ENCODE assay signal across 20 cellular contexts in the genomic region with DNA sequence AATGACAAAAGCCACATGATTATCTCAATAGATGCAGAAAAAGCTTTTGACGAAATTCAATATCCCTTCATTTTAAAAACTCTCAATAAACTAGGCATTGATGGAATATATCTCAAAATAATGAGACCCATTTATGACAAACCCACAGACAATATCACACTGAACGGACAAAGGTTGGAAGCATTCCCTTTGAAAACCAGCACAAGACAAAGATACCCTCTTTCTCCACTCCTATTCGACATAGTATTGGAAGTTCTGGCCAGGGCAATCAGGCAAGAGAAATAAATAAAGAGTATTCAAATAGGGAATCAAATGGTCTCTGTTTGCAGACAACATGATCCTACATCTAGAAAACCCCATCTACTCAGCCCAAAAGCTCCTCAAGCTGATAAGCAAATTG. TPM values are rescaled to one million over a fixed set of nuclear protein-coding genes. Genes with fewer than 3 reads are reported as not detected.
DNase-seq lines count a peak whose midpoint lies in the region; ATAC-seq and TF ChIP-seq lines count a peak whose summit lies in the region.
"Had no signal": no experiment of that assay in that cellular context is flagged by ENCODE, and none has a peak within 500 bp of the region (broad histone marks: within the 10 kb centered on the region; RNA-seq: fewer than 3 reads in every experiment).

No MANE protein-coding gene starts in this region.

- H3K4me3 Mint-ChIP-seq in HFFc6: peak overlapping the region; percentile 6; the same call in 1 of the 2 replicates
- H3K4me3 Mint-ChIP-seq in progenitor cell of endocrine pancreas (ENCODE audit: low read depth): no peak overlapping the region
- H3K4me3 Mint-ChIP-seq: B cell; CD8-positive, alpha-beta T cell; H9 had no signal

- H3K36me3 Mint-ChIP-seq in HFFc6 (ENCODE audit: low read depth) (no peaks in the 10 kb centered on the region), progenitor cell of endocrine pancreas (ENCODE audit: insufficient read depth) (no peaks in the 10 kb centered on the region)
- H3K36me3 Mint-ChIP-seq: CD8-positive, alpha-beta T cell had no signal

- DNase-seq in HFFc6 (no peak), dorsolateral prefrontal cortex (no peak), putamen (ENCODE audit: low spot score) (peak; percentile 67), progenitor cell of endocrine pancreas (ENCODE audit: low spot score, unreplicated experiment) (no peak), NCI-H146 treated with DMSO at 0.1 percent for 48 hours (lab: John Stamatoyannopoulos, UW; ENCODE audit: unreplicated experiment) (no peak)
- no peak for DNase-seq in activated naive CD4-positive, alpha-beta T cell treated with Interleukin-2 at 50 U/mL for 16 hours
- DNase-seq: 8988T; Calu3; CD8-positive, alpha-beta T cell; DMS79 treated with DMSO at 0.1 percent for 48 hours; GF-D8; H9 had no signal

- ATAC-seq in GM19328 (IDR thresholded peaks at IDR 0.05; ENCODE audit: unreplicated experiment): no peak
- ATAC-seq: CD8-positive, alpha-beta T cell had no signal

- H3K4me1 Mint-ChIP-seq in HFFc6 (ENCODE audit: low read depth): peaks cover 14% of the 10 kb centered on the region; the same call in 1 of the 2 replicates
- H3K4me1 Mint-ChIP-seq in progenitor cell of endocrine pancreas (ENCODE audit: low read depth): no peaks in the 10 kb centered on the region

- H3K27ac Mint-ChIP-seq in HFFc6 (no peak overlapping the region), progenitor cell of endocrine pancreas (no peak overlapping the region)
- H3K27ac Mint-ChIP-seq: B cell; CD8-positive, alpha-beta T cell; H9 had no signal

- peak overlapping the region in 44 of 59 donors; percentile 14 to 79 (median 50) for H3K27ac ChIP-seq in dorsolateral prefrontal cortex
- peak overlapping the region; percentile 13 for H3K27ac ChIP-seq in layer of hippocampus (ENCODE audit: low read depth, low read length)
- H3K27ac ChIP-seq: BLaER1 treated with 17β-estradiol and CSF1 and Interleukin-3, amounts not matched to agents 10 nM and 100 nM; HL-60 had no signal

- H3K4me3 ChIP-seq in dorsolateral prefrontal cortex: peak overlapping the region in 13 of 59 donors; percentile 2 to 38 (median 25)
- H3K4me3 ChIP-seq: BLaER1 treated with 17β-estradiol and CSF1 and Interleukin-3, amounts not matched to agents 10 nM and 100 nM had no signal

- H3K27me3 ChIP-seq in dorsolateral prefrontal cortex (no peaks in the 10 kb centered on the region), layer of hippocampus (ENCODE audit: control insufficient read depth, insufficient read depth, low read length) (no peaks in the 10 kb centered on the region)
- H3K27me3 ChIP-seq: BLaER1 treated with 17β-estradiol and CSF1 and Interleukin-3, amounts not matched to agents 10 nM and 100 nM had no signal

- TF ChIP-seq CTCF in HFFc6 (IDR thresholded peaks at IDR 0.05) (no peak), dorsolateral prefrontal cortex (IDR thresholded peaks at IDR 0.05 in 54 of 56, conservative IDR thresholded peaks at IDR 0.05 in 2 of 56; ENCODE audit: low read depth in 1 of 56, partially characterized antibody in 56 of 56) (no peak), progenitor cell of endocrine pancreas (IDR thresholded peaks at IDR 0.05; ENCODE audit: unreplicated experiment) (no peak)

- H3K9me3 Mint-ChIP-seq in HFFc6 (no peaks in the 10 kb centered on the region), progenitor cell of endocrine pancreas (ENCODE audit: low read depth) (peaks cover 10% of the 10 kb centered on the region)
- H3K9me3 Mint-ChIP-seq: CD8-positive, alpha-beta T cell; H9 had no signal

- H3K27me3 Mint-ChIP-seq in HFFc6 (ENCODE audit: insufficient read depth) (no peaks in the 10 kb centered on the region), progenitor cell of endocrine pancreas (no peaks in the 10 kb centered on the region)
- H3K27me3 Mint-ChIP-seq: B cell had no signal

- intact Hi-C loops in dorsolateral prefrontal cortex (cut with DNase I): loop anchor here in 1 of 2 donors (10.0 kb wide), 1 partner anchor 231 kb away; no protein-coding TSS in a partner anchor

RNA-seq across cellular contexts. Expression of a gene that starts 52.0 kb away (rescaled TPM):
- not detected for total RNA-seq in HFFc6 (2021; fragmentation: NEBNext Ultra II Directional; extraction: Animal tissue kit (Norgen Biotek cat#: 25700))
- total RNA-seq in dorsolateral prefrontal cortex (1 to 10 TPM in 6 of 120 experiments, under 1 TPM in 22, not detected in 92; 0.25 to 1.4 (median 0.66) TPM), progenitor cell of endocrine pancreas (not detected in 2 replicates)
- total RNA-seq: A673; B cell; Calu3; CD8-positive, alpha-beta T cell; H1; H9; HT1080 had no signal
